Comparison of ENCODE assay signal across 10 cellular contexts in the genomic region with DNA sequence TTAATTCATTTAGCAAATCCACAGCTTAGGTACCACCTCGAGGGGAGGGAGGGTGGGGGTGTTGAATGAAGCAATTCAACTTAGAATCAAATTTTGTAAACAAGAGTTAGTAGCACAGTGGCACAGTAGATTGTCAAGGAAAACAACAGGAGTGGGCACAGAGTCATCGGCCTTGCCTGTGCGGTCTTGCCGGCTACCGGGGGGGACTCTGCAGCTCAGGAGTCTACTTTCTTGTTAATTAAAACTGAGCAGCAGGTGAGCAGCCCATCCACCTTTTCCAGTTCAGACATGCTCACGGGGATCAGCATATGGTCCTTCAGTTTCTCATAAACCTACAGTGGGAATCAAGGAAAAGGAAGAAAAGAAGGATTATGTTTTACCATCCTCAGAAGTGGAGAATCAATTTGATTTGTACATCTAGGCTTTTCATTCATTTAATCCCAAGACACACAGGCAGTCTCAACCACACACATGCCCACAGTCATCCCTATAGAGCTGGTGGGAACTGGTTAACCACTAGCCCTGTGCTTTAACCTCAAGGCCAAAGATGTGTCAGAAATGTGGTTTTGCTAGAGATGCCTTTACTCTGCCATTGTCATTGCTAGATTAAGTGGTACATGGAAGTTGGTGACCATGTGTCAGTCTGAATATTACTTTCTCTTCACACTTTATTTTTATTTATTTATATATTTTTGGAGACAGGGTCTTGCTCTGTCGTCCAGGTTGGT. TPM values are rescaled to one million over a fixed set of nuclear protein-coding genes. Genes with fewer than 3 reads are reported as not detected.
DNase-seq lines count a peak whose midpoint lies in the region; ATAC-seq and TF ChIP-seq lines count a peak whose summit lies in the region.
"Had no signal": no experiment of that assay in that cellular context is flagged by ENCODE, and none has a peak within 500 bp of the region (broad histone marks: within the 10 kb centered on the region; RNA-seq: fewer than 3 reads in every experiment).

No MANE protein-coding gene starts in this region.

- H3K79me2 ChIP-seq in PC-3 (ENCODE audit: low read length): peaks cover 14% of the 10 kb centered on the region; the same call in 1 of the 2 replicates

- peaks cover 97% of the 10 kb centered on the region for H3K4me1 Mint-ChIP-seq in HFFc6 (ENCODE audit: low read depth)
- H3K4me1 Mint-ChIP-seq in mesothelial cell of epicardium: peaks cover 45% of the 10 kb centered on the region

- H3K27me3 Mint-ChIP-seq in HFFc6 (ENCODE audit: insufficient read depth): peaks cover 20% of the 10 kb centered on the region
- H3K27me3 Mint-ChIP-seq in mesothelial cell of epicardium (ENCODE audit: low read depth): no peaks in the 10 kb centered on the region

- H3K9me3 Mint-ChIP-seq in HFFc6: no peaks in the 10 kb centered on the region
- H3K9me3 Mint-ChIP-seq in mesothelial cell of epicardium: no peaks in the 10 kb centered on the region

- no peak overlapping the region for H3K4me2 ChIP-seq in PC-3 (ENCODE audit: low read length)

- peak; percentile 78 for ATAC-seq in GM18498 (IDR thresholded peaks at IDR 0.05; ENCODE audit: unreplicated experiment)
- ATAC-seq in PC-3: 0 out of 2 replicates have a peak, but pooled peaks have one; percentile 23
- ATAC-seq: T-helper 17 cell had no signal

- no peak overlapping the region for H2AFZ ChIP-seq in PC-3 (ENCODE audit: low read length)

- POLR2A ChIA-PET in PC-3 (lab: Charles Lee; ENCODE audit: unreplicated experiment): interaction anchor here (1.0 kb wide), 1 partner anchor 230 kb away, joined by 9 read pairs; no protein-coding TSS in a partner anchor

- intact Hi-C loops in PC-3 (cut with micrococcal nuclease): no loop called here

- no peaks in the 10 kb centered on the region for H3K27me3 ChIP-seq in PC-3 (ENCODE audit: low read length)
- H3K27me3 ChIP-seq in effector memory CD4-positive, alpha-beta T cell (replicated peaks; ENCODE audit: control insufficient read depth, insufficient read depth, low read length, poor library complexity, severe bottlenecking): no peaks in the 10 kb centered on the region

- H3K9me2 ChIP-seq in PC-3 (replicated peaks; ENCODE audit: low read length): no peaks in the 10 kb centered on the region

- H3K4me3 Mint-ChIP-seq in HFFc6 (peak overlapping the region; percentile 74), mesothelial cell of epicardium (no peak overlapping the region)
- H3K4me3 Mint-ChIP-seq: T-helper 17 cell had no signal

- H3K36me3 Mint-ChIP-seq in HFFc6 (ENCODE audit: low read depth) (peaks cover 76% of the 10 kb centered on the region), mesothelial cell of epicardium (peaks cover 5% of the 10 kb centered on the region)

- H3K36me3 ChIP-seq in PC-3 (ENCODE audit: low read depth, low read length): peaks cover 12% of the 10 kb centered on the region; the same call in 1 of the 2 replicates
- H3K36me3 ChIP-seq in effector memory CD4-positive, alpha-beta T cell (ENCODE audit: control insufficient read depth, insufficient read depth, low read length): no peaks in the 10 kb centered on the region

- no peak overlapping the region for H3K9ac ChIP-seq in PC-3 (ENCODE audit: low read length)

- BruUV-seq in PC-3 (replicated peaks; lab: Mats Ljungman, UMichigan): no TSS peak

- no peak overlapping the region for H3K4me3 ChIP-seq in PC-3 (ENCODE audit: low read length)
- no peak overlapping the region for H3K4me3 ChIP-seq in effector memory CD4-positive, alpha-beta T cell (ENCODE audit: insufficient read depth, low read depth, low read length, poor library complexity, severe bottlenecking)
- H3K4me3 ChIP-seq: coronary artery had no signal

- DNase-seq in HFFc6 (peak; percentile 82), PC-3 (peak; percentile 72), glomerular visceral epithelial cell (ENCODE audit: extremely low spot score) (peak; percentile 86), NCI-H1930 (lab: John Stamatoyannopoulos, UW) (no peak), mesothelial cell of epicardium (ENCODE audit: low spot score in 2 of 2, unreplicated experiment in 2 of 2) (no peak), DMS79 treated with DMSO at 0.1 percent for 48 hours (lab: John Stamatoyannopoulos, UW) (no peak)
- no peak for DNase-seq in effector memory CD4-positive, alpha-beta T cell
- DNase-seq: T-helper 17 cell had no signal

- H3K27ac Mint-ChIP-seq in HFFc6: peak overlapping the region; percentile 93
- no peak overlapping the region for H3K27ac Mint-ChIP-seq in mesothelial cell of epicardium
- H3K27ac Mint-ChIP-seq: T-helper 17 cell had no signal

- no peaks in the 10 kb centered on the region for H4K20me1 ChIP-seq in PC-3 (ENCODE audit: low read length)

- CTCF ChIA-PET in PC-3 (lab: Charles Lee): interaction anchor here (0.6 to 0.7 kb wide), 3 partner anchors 11 to 349 kb away, joined by 6 to 10 read pairs (median 9); no protein-coding TSS in a partner anchor

- no peaks in the 10 kb centered on the region for H3F3A ChIP-seq in PC-3 (ENCODE audit: low read length, unreplicated experiment)

- no peaks in the 10 kb centered on the region for H3K9me3 ChIP-seq in PC-3 (ENCODE audit: low read length)
- no peaks in the 10 kb centered on the region for H3K9me3 ChIP-seq in effector memory CD4-positive, alpha-beta T cell (ENCODE audit: control insufficient read depth, low read length)

- H3K4me1 ChIP-seq in PC-3 (ENCODE audit: insufficient read depth, low read length): peaks cover 60% of the 10 kb centered on the region
- H3K4me1 ChIP-seq in effector memory CD4-positive, alpha-beta T cell (ENCODE audit: control insufficient read depth, insufficient read depth, low read length, poor library complexity, severe bottlenecking): no peaks in the 10 kb centered on the region

- H3K27ac ChIP-seq in PC-3 (ENCODE audit: low read length): no peak overlapping the region
- H3K27ac ChIP-seq in effector memory CD4-positive, alpha-beta T cell (ENCODE audit: insufficient read depth, low read length, poor library complexity, severe bottlenecking): no peak overlapping the region

- no peak for TF ChIP-seq CTCF in HFFc6 (IDR thresholded peaks at IDR 0.05)
- no peak for TF ChIP-seq CTCF in PC-3 (conservative IDR thresholded peaks at IDR 0.05; ENCODE audit: low read depth, low read length)
- TF ChIP-seq CTCF in mesothelial cell of epicardium (IDR thresholded peaks at IDR 0.05; ENCODE audit: unreplicated experiment): no peak

RNA-seq across cellular contexts. Expression of a gene that starts 45.0 kb away (rescaled TPM):
- 10 to 100 TPM; 33.4 to 45.6 (median 39.2) TPM for total RNA-seq in HFFc6 (2021; fragmentation: NEBNext Ultra II Directional; extraction: Animal tissue kit (Norgen Biotek cat#: 25700))
- total RNA-seq in PC-3 (2014; rRNA removed) (28.1 and 29.9 TPM in 2 replicates), mesothelial cell of epicardium (26.9 to 28.4 TPM (median 27.2 TPM) in 3 replicates)

Comparison
In these comparisons a context has a peak if more than half of its experiments do, and no peak if none do; other contexts are left out.
1. DNase-seq: peak in HFFc6 (single experiment), PC-3 (single experiment) and glomerular visceral epithelial cell (single experiment); none in effector memory CD4-positive, alpha-beta T cell (0 of 3), NCI-H1930 (0 of 2), mesothelial cell of epicardium (0 of 2) and DMS79 treated with DMSO at 0.1 percent for 48 hours (single experiment).